In the genomic region with DNA sequence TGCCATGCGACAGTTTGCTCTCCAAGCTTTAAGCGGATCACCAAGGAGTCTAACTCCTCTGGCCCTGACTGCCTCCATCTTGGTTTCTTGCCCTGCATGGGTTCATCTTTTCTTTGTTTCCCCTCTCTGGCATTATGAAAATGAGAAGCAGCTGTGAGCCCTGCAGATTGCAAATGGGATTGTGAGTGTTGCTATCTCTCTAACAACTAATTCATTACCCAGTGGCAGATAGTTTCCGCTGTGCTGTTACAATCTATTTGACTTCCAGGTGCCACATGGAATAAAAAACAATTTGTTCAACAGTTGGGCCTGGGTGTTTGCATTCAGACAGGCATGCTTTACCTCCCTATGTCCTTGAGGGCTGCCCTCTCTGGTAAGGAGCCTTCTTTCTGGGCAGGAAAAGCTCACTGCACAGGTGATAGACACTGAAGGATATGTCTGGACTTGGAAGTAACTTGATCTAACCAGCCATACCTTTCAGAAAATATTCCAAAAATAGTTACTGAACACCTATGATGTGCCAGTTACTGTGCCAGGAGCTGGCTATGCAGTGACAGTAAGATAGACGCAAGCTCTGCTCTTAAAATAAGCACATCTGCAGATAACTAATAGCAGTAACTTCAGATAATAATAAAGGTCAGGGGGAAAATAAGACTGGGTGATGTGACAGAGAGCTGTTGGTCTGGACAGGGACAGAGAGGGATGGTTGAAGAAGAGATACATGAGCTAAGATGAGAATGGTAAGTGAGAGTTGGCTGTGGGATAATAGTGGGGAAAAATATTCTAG, we compare ENCODE assay signal across 24 cellular contexts. TPM values are rescaled to one million over a fixed set of nuclear protein-coding genes. Genes with fewer than 3 reads are reported as not detected.
"Had no signal": no experiment of that assay in that cellular context is flagged by ENCODE, and none has a peak within 500 bp of the region (broad histone marks: within the 10 kb centered on the region; RNA-seq: fewer than 3 reads in every experiment).

No MANE protein-coding gene starts in this region.

- DNase-seq: KBM-7; MV-4-11; NCI-H1048; NCI-H1105; NCI-H1436 treated with DMSO at 0.1 percent for 48 hours; NCI-H187; NCI-H2029; NCI-H2081 treated with DMSO at 0.1 percent for 48 hours; NCI-H2227 treated with DMSO at 0.1 percent for 48 hours; NCI-H524; NCI-H526 treated with DMSO at 0.1 percent for 48 hours; NCI-H774; NK-92 treated with Interleukin-12 subunit alpha and Interleukin-12 subunit beta, amount 100 ng/mL, for 24 hours; PC-3; SHP77 treated with DMSO at 0.1 percent for 48 hours; SJCRH30; SW 1271; T-cell had no signal

- H3K4me3 ChIP-seq: SJCRH30 had no signal

- H3K9me3 ChIP-seq: SJCRH30 had no signal

- H3K27ac ChIP-seq: RWPE1, SJCRH30 had no signal

- H3K9me3 Mint-ChIP-seq: T-helper 1 cell treated with Interleukin-12 subunit alpha and Interleukin-12 subunit beta and Interleukin-4 antibody, amounts not matched to agents 30 μg/mL and 1 μg/mL, for 36 hours had no signal

- H3K4me3 Mint-ChIP-seq: T-cell; T-helper 1 cell treated with Interleukin-12 subunit alpha and Interleukin-12 subunit beta and Interleukin-4 antibody, amounts not matched to agents 30 μg/mL and 1 μg/mL, for 36 hours had no signal

- H3K27me3 ChIP-seq: SJCRH30 had no signal

- H3K4me1 ChIP-seq: SJCRH30 had no signal

- H3K36me3 Mint-ChIP-seq: T-cell had no signal

- H3K36me3 ChIP-seq: SJCRH30 had no signal

- H3K4me1 Mint-ChIP-seq: T-cell had no signal

- H3K27me3 Mint-ChIP-seq: T-cell had no signal

- H3K27ac Mint-ChIP-seq: T-cell; T-helper 1 cell treated with Interleukin-12 subunit alpha and Interleukin-12 subunit beta and Interleukin-4 antibody, amounts not matched to agents 30 μg/mL and 1 μg/mL, for 36 hours had no signal

RNA-seq across cellular contexts. Expression of a gene that starts 40.1 kb away (rescaled TPM):
- total RNA-seq: HT-29, MCF 10A, NCI-H460, OCI-LY7, PC-3, SJCRH30, T-cell had no signal
